14 cellular contexts compared by ENCODE assay signal in the genomic region with DNA sequence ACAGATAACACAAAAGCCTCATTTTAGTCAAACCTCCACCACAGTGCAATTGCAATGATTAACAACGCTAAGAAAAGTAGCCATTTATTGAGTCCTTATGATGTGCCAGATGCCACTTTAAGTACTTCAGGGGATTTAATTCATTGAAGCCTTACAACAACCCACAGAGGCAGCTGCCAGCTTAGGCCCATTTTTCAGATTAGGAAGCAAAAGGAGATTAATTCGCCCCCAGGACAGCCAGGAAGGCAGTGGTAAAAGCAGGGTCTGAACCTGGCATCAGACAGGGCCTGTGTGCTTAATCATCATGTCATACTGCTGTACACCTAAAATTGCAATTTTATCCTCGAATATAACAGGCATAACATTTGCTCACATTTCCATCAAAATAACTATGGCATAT. TPM values are rescaled to one million over a fixed set of nuclear protein-coding genes. Genes with fewer than 3 reads are reported as not detected.
DNase-seq lines count a peak whose midpoint lies in the region; TF ChIP-seq lines count a peak whose summit lies in the region.
"Had no signal": no experiment of that assay in that cellular context is flagged by ENCODE, and none has a peak within 500 bp of the region (broad histone marks: within the 10 kb centered on the region; RNA-seq: fewer than 3 reads in every experiment).

No MANE protein-coding gene starts in this region.

- peaks cover 10% of the 10 kb centered on the region for H3K9me3 Mint-ChIP-seq in glutamatergic neuron (ENCODE audit: unreplicated experiment)

- intact Hi-C loops in ascending aorta (cut with DNase I), result no loop called here

- H3K27me3 Mint-ChIP-seq in glutamatergic neuron (ENCODE audit: unreplicated experiment), result peaks cover 3% of the 10 kb centered on the region
- H3K27me3 Mint-ChIP-seq: CD4-positive, alpha-beta memory T cell; IgD-negative memory B cell had no signal

- no peak overlapping the region for H3K4me3 Mint-ChIP-seq in glutamatergic neuron (ENCODE audit: unreplicated experiment)
- H3K4me3 Mint-ChIP-seq: CD4-positive, alpha-beta memory T cell; GM23338; H9; IgD-negative memory B cell had no signal

- H3K27ac ChIP-seq in ascending aorta, result no peak overlapping the region
- H3K27ac ChIP-seq: C4-2B had no signal

- H3K36me3 ChIP-seq in ascending aorta (peaks cover 0 to 15% of the 10 kb centered on the region in 2 donors), HAP-1 (replicated peaks) (no peaks in the 10 kb centered on the region)

- H3K27me3 ChIP-seq in ascending aorta (no peaks in the 10 kb centered on the region), HAP-1 (ENCODE audit: low read depth) (no peaks in the 10 kb centered on the region)
- H3K27me3 ChIP-seq: BE2C had no signal

- TF ChIP-seq CTCF in glutamatergic neuron (IDR thresholded peaks at IDR 0.05; ENCODE audit: partially characterized antibody, unreplicated experiment) (no peak), ascending aorta (IDR thresholded peaks at IDR 0.05) (no peak)

- DNase-seq in NCI-H2171 treated with DMSO at 0.1 percent for 48 hours (lab: John Stamatoyannopoulos, UW) (peak; percentile 54), NCI-H2171 (lab: John Stamatoyannopoulos, UW) (no peak), DMS79 treated with DMSO at 0.1 percent for 48 hours (lab: John Stamatoyannopoulos, UW) (peak; percentile 70), NCI-H69 (lab: John Stamatoyannopoulos, UW) (peak; percentile 67), glutamatergic neuron (no peak), ascending aorta (ENCODE audit: low spot score in 2 of 2) (no peak), HAP-1 (ENCODE audit: low spot score in 2 of 2) (no peak)
- DNase-seq: BE2C; CD4-positive, alpha-beta memory T cell; EL; H9 had no signal

- H3K36me3 Mint-ChIP-seq in glutamatergic neuron (ENCODE audit: unreplicated experiment), result peaks cover 5% of the 10 kb centered on the region

- H3K4me1 ChIP-seq in ascending aorta, result no peaks in the 10 kb centered on the region
- no peaks in the 10 kb centered on the region for H3K4me1 ChIP-seq in HAP-1
- H3K4me1 ChIP-seq: BE2C had no signal

- no peak overlapping the region for H3K4me3 ChIP-seq in ascending aorta
- H3K4me3 ChIP-seq in HAP-1, result no peak overlapping the region
- H3K4me3 ChIP-seq: GM23338 had no signal

- H3K27ac Mint-ChIP-seq in glutamatergic neuron (ENCODE audit: unreplicated experiment), result peak overlapping the region; percentile 36
- H3K27ac Mint-ChIP-seq: GM23338, H9, IgD-negative memory B cell had no signal

- in situ Hi-C loops in HAP-1 (cut with MboI; ENCODE audit: low sequenced_read_pairs), result no loop called here

- peaks cover 33% of the 10 kb centered on the region for H3K4me1 Mint-ChIP-seq in glutamatergic neuron (ENCODE audit: low read depth, unreplicated experiment)

- no peaks in the 10 kb centered on the region for H3K9me3 ChIP-seq in ascending aorta
- H3K9me3 ChIP-seq in HAP-1, result peaks cover 5% of the 10 kb centered on the region; the same call in 1 of the 2 replicates

RNA-seq across cellular contexts. Expression of gene MED27, which starts 23.9 kb away (rescaled TPM):
- total RNA-seq in glutamatergic neuron (ENCODE audit: unreplicated experiment), result 45.0 TPM
- 19.4 TPM for total RNA-seq in ascending aorta

Comparison
In these comparisons a context has a peak if more than half of its experiments do, and no peak if none do; other contexts are left out.
1. DNase-seq: peak in NCI-H2171 treated with DMSO at 0.1 percent for 48 hours (single experiment), DMS79 treated with DMSO at 0.1 percent for 48 hours (single experiment) and NCI-H69 (single experiment); none in NCI-H2171 (single experiment), glutamatergic neuron (single experiment), ascending aorta (0 of 2) and HAP-1 (0 of 2).